ENCODE assay signal across 8 cellular contexts in the genomic region with DNA sequence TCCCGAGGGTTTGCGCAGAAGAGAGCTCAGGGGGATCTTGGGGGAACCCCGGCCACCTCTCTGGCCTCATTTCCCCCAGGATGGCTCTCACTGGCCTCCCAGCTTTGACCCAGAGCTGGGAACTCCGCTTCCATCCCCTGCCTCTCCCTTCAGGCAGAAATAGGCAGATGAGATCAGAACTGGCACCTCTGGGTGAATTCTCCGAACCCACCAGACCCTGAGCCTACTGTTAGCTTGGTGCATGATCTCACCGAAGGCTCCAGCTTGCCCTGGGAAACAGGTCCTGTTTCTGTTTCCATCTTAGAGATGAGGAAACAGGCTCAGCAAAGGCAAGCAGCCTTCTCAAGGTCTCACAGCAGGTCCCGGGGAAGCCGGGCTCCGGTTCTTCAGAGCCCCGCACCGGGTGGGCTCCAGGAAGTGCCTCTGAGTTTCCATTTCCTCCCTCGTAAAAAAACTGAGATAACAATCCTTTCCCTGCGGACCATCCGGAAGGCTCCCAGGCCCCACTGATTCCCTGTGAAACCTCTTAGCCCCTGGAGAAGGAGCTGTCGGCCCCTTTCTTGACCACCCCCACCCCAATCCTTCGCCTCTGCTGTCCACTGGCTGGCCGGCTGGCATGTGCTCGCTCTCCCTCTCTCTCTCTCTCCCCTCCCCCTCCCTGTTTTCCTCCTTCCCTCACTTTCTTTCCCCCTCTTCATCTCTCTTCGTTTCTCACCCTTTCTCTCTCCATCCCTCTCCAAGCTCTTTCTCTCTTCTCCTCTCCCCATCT. TPM values are rescaled to one million over a fixed set of nuclear protein-coding genes. Genes with fewer than 3 reads are reported as not detected.
A peak's percentile ranks its signal among the peaks of the same experiment; 100 is the strongest.
DNase-seq lines count a peak whose midpoint lies in the region; ATAC-seq and TF ChIP-seq lines count a peak whose summit lies in the region.

No MANE protein-coding gene starts in this region.

- H3K4me1 ChIP-seq in HUES6 (ENCODE audit: control insufficient read depth, insufficient read depth, low read length) (peaks cover 24% of the 10 kb centered on the region), colonic mucosa (peaks cover 5% of the 10 kb centered on the region), mesendoderm (ENCODE audit: control insufficient read depth, low read depth, low read length) (peaks cover 7% of the 10 kb centered on the region)

- peak overlapping the region; percentile 96 for H3K56ac ChIP-seq in mesendoderm (ENCODE audit: low read length)

- H2BK120ac ChIP-seq in mesendoderm (ENCODE audit: low read depth, low read length) = no peak overlapping the region

- peak overlapping the region; percentile 54 for H2BK5ac ChIP-seq in mesendoderm (ENCODE audit: low read length)

- H3K79me2 ChIP-seq in mesendoderm (ENCODE audit: control insufficient read depth, insufficient read depth, low read length) = peaks cover 61% of the 10 kb centered on the region

- H3K4ac ChIP-seq in mesendoderm (ENCODE audit: low read depth, low read length) = peak overlapping the region; percentile 56

- H3K4me3 ChIP-seq in HUES6 (ENCODE audit: low read depth, low read length) = peak overlapping the region; percentile 80
- peak overlapping the region; percentile 85 for H3K4me3 ChIP-seq in colonic mucosa
- peak overlapping the region; percentile 99 for H3K4me3 ChIP-seq in mesendoderm (ENCODE audit: low read length)

- no peak overlapping the region for H4K5ac ChIP-seq in mesendoderm (ENCODE audit: low read length)

- H4K8ac ChIP-seq in mesendoderm (ENCODE audit: low read depth, low read length) = no peak overlapping the region

- TF ChIP-seq CTCF in colonic mucosa (IDR thresholded peaks at IDR 0.05) = no peak

- DNase-seq in ACHN = peak; percentile 30
- peak; percentile 25 for DNase-seq in colonic mucosa
- DNase-seq in mesendoderm = peak; percentile 93
- no peak for DNase-seq in NCI-H2171 (lab: John Stamatoyannopoulos, UW)
- no peak for DNase-seq in activated CD4-positive, alpha-beta T cell treated with anti-CD3 and anti-CD28 coated beads, Interleukin-2, amount 50 U/mL, for 4 hours

- WGBS in mesendoderm (ENCODE audit: extremely low coverage, insufficient coverage, low lambda C conversion rate) = no CpG with 5 or more reads among the region's 19 CpGs

- peak overlapping the region; percentile 92 for H3K4me2 ChIP-seq in mesendoderm (ENCODE audit: low read length)

- H3K9me3 ChIP-seq in HUES6 (ENCODE audit: control insufficient read depth, insufficient read depth, low read depth, low read length) (no peaks in the 10 kb centered on the region), colonic mucosa (no peaks in the 10 kb centered on the region)

- H3K18ac ChIP-seq in mesendoderm (ENCODE audit: low read length) = peak overlapping the region; percentile 94

- in situ Hi-C loops in ACHN (cut with HindIII; ENCODE audit: low pct_ligation_motif_present, low pct_unique_long_range_greater_than_20kb, low sequenced_read_pairs) = no loop called here

- peaks cover 5% of the 10 kb centered on the region for H3K36me3 ChIP-seq in HUES6 (ENCODE audit: control insufficient read depth, insufficient read depth, low read length)
- no peaks in the 10 kb centered on the region for H3K36me3 ChIP-seq in colonic mucosa
- H3K36me3 ChIP-seq in mesendoderm (ENCODE audit: control insufficient read depth, insufficient read depth, low read length) = peaks cover 2% of the 10 kb centered on the region

- H3K27ac ChIP-seq in HUES6 (ENCODE audit: low read depth, low read length) (peak overlapping the region; percentile 99; the same call in 1 of the 2 replicates), colonic mucosa (peak overlapping the region; percentile 91), mesendoderm (ENCODE audit: low read depth, low read length) (peak overlapping the region; percentile 98)

- H3K27me3 ChIP-seq in HUES6 (ENCODE audit: control insufficient read depth, insufficient read depth, low read length) (peaks cover 3% of the 10 kb centered on the region), colonic mucosa (no peaks in the 10 kb centered on the region), mesendoderm (ENCODE audit: insufficient read depth, low read length, poor library complexity) (no peaks in the 10 kb centered on the region)

- peak overlapping the region; percentile 74 for H2AK5ac ChIP-seq in mesendoderm (ENCODE audit: low read length)

- H3K9ac ChIP-seq in HUES6 (ENCODE audit: low read length) = peak overlapping the region; percentile 97
- peak overlapping the region; percentile 48 to 100 for H3K9ac ChIP-seq in colonic mucosa (ENCODE audit: low read depth in 2 of 2, low read length in 2 of 2)
- peak overlapping the region; percentile 95 for H3K9ac ChIP-seq in mesendoderm (ENCODE audit: low read length)

- H3K23ac ChIP-seq in mesendoderm (ENCODE audit: low read length) = no peak overlapping the region

- no peak overlapping the region for H2BK15ac ChIP-seq in mesendoderm (replicated peaks; ENCODE audit: low read depth)

- ATAC-seq in HG02763 (IDR thresholded peaks at IDR 0.05; ENCODE audit: unreplicated experiment) (no peak), GM21526 (IDR thresholded peaks at IDR 0.05; ENCODE audit: low FRiP score, unreplicated experiment) (no peak)

- intact Hi-C loops in colonic mucosa (cut with DNase I) = no loop called here

- H3K79me1 ChIP-seq in mesendoderm (ENCODE audit: low read length) = peaks cover 15% of the 10 kb centered on the region

RNA-seq across cellular contexts. Expression of a gene that starts 2.1 kb away (rescaled TPM):
- total RNA-seq in colonic mucosa = 100 to 1,000 TPM; 115 to 121 TPM
- polyA plus RNA-seq in mesendoderm (2013, experiment 1 of 2) = 190 TPM
- polyA plus RNA-seq in mesendoderm (2013, experiment 2 of 2) = 188 TPM

RNA-seq across cellular contexts. Expression of a gene that starts 39.3 kb away (rescaled TPM):
- 10 to 100 TPM; 15.1 to 20.7 TPM for total RNA-seq in colonic mucosa
- polyA plus RNA-seq in mesendoderm (2013, experiment 1 of 2) = 36.8 TPM
- polyA plus RNA-seq in mesendoderm (2013, experiment 2 of 2) = 35.8 TPM

RNA-seq across cellular contexts. Expression of a gene that starts 42.8 kb away (rescaled TPM):
- total RNA-seq in colonic mucosa = 100 to 1,000 TPM in 1 of 2 donors, 10 to 100 TPM in 1; 60.0 to 167 TPM
- 167 TPM for polyA plus RNA-seq in mesendoderm (2013, experiment 1 of 2)
- 165 TPM for polyA plus RNA-seq in mesendoderm (2013, experiment 2 of 2)

RNA-seq across cellular contexts. Expression of a gene that starts 57.4 kb away (rescaled TPM):
- total RNA-seq in colonic mucosa = 10 to 100 TPM; 36.3 to 78.9 TPM
- polyA plus RNA-seq in mesendoderm (2013, experiment 1 of 2) = 299 TPM
- polyA plus RNA-seq in mesendoderm (2013, experiment 2 of 2) = 297 TPM

Comparison
In these comparisons a context has a peak if more than half of its experiments do, and no peak if none do; other contexts are left out.
1. DNase-seq: peak in ACHN (single experiment), colonic mucosa (single experiment) and mesendoderm (single experiment); none in NCI-H2171 (single experiment) and activated CD4-positive, alpha-beta T cell treated with anti-CD3 and anti-CD28 coated beads, Interleukin-2, amount 50 U/mL, for 4 hours (0 of 2).
2. Peak in every context shown above with its lines, with median percentiles within 50 percentile points of each other: H3K27ac ChIP-seq, H3K4me3 ChIP-seq and H3K9ac ChIP-seq.